ENCODE assay signal across 8 cellular contexts in genomic region chr6:90478789-90479602, GRCh38.
DNase-seq lines count a peak whose midpoint lies in the region; ATAC-seq, FAIRE-seq and TF ChIP-seq lines count a peak whose summit lies in the region.

No MANE protein-coding gene starts in this region.

- H3K27me3 ChIP-seq in SK-N-SH (ENCODE audit: insufficient read depth) (no peaks in the 10 kb centered on the region), uterus (no peaks in the 10 kb centered on the region)

- peak; percentile 100 for TF ChIP-seq RAD21 in SK-N-SH (IDR thresholded peaks at IDR 0.05; ENCODE audit: low read length)

- H4K20me1 ChIP-seq in SK-N-SH (ENCODE audit: insufficient read depth): no peaks in the 10 kb centered on the region

- H3K36me3 ChIP-seq in SK-N-SH (replicated peaks in 1 of 2; ENCODE audit: control insufficient read depth in 1 of 2, insufficient read depth in 2 of 2, low read length in 1 of 2) (no peaks in the 10 kb centered on the region), uterus (no peaks in the 10 kb centered on the region)

- peak; percentile 89 for TF ChIP-seq CTCF in SK-N-SH (IDR thresholded peaks at IDR 0.05)
- TF ChIP-seq CTCF in uterus (IDR thresholded peaks at IDR 0.05): peak; percentile 84 to 92 (median 90)

- no peaks in the 10 kb centered on the region for H3K9me3 ChIP-seq in SK-N-SH
- no peaks in the 10 kb centered on the region for H3K9me3 ChIP-seq in uterus

- H3K4me3 ChIP-seq in SK-N-SH (ENCODE audit: low read depth in 2 of 2, low read length in 1 of 2) (no peak overlapping the region), uterus (no peak overlapping the region)

- 52% methylated on average over 12 of the region's 15 CpGs for WGBS in SK-N-SH (ENCODE audit: low lambda C conversion rate)

- no peak for DNase-seq in GM12891 (ENCODE audit: insufficient read length, low spot score)
- peak; percentile 76 for DNase-seq in NCI-H1105 treated with DMSO at 0.1 percent for 48 hours (lab: John Stamatoyannopoulos, UW)
- peak; percentile 79 for DNase-seq in SK-N-SH
- DNase-seq in activated naive CD4-positive, alpha-beta T cell treated with anti-CD3 and anti-CD28 coated beads, Interleukin-2, amount 50 U/mL, for 16 hours: peak; percentile 83
- peak; percentile 77 for DNase-seq in glomerular endothelial cell (ENCODE audit: extremely low read depth, low read depth, low spot score)
- peak; percentile 94 for DNase-seq in pons (ENCODE audit: low spot score)
- peak; percentile 86 to 94 for DNase-seq in uterus

- TF ChIP-seq POLR2A in GM12891 (IDR thresholded peaks at IDR 0.05; ENCODE audit: low read depth, low read length) (no peak), uterus (IDR thresholded peaks at IDR 0.05) (no peak)

- TF ChIP-seq EP300 in SK-N-SH (IDR thresholded peaks at IDR 0.05; ENCODE audit: borderline replicate concordance in 1 of 2, low read depth in 1 of 2, low read length in 1 of 2): no peak

- CTCF ChIA-PET in SK-N-SH (lab: Yijun Ruan, JAX): interaction anchor here (0.6 to 9.1 kb wide), 78 partner anchors 9 to 1107 kb away, joined by 3 to 169 read pairs (median 4); partner anchors contain the start of gene BACH2

- ATAC-seq in HG02798 (IDR thresholded peaks at IDR 0.05; ENCODE audit: poor library complexity, unreplicated experiment): peak; percentile 91

- no peaks in the 10 kb centered on the region for H3K79me2 ChIP-seq in SK-N-SH (ENCODE audit: insufficient read depth)

- intact Hi-C loops in uterus (cut with DNase I; ENCODE audit: low total_unique reads): no loop called here

- POLR2A ChIA-PET in SK-N-SH (lab: Yijun Ruan, JAX): no interaction called here

- no peak overlapping the region for H3K27ac ChIP-seq in SK-N-SH (ENCODE audit: low read depth in 2 of 2, low read length in 1 of 2)
- H3K27ac ChIP-seq in uterus: peak overlapping the region; percentile 78

- 0 out of 2 replicates have a peak overlapping the region, but pooled peaks have one; percentile 31 for H2AFZ ChIP-seq in SK-N-SH (ENCODE audit: low read depth)

- H3K9ac ChIP-seq in SK-N-SH: no peak overlapping the region

- H3K4me1 ChIP-seq in SK-N-SH (ENCODE audit: control insufficient read depth in 1 of 2, insufficient read depth in 2 of 2, low read depth in 1 of 2, low read length in 1 of 2) (peaks cover 5 to 7% of the 10 kb centered on the region in 2 experiments; a peak in 3 of 4 replicates), uterus (no peaks in the 10 kb centered on the region)

- H3K9me2 ChIP-seq in SK-N-SH: no peaks in the 10 kb centered on the region

- H3F3A ChIP-seq in SK-N-SH (replicated peaks; ENCODE audit: insufficient read depth): no peaks in the 10 kb centered on the region

- FAIRE-seq in GM12891 (lab: Jason Lieb, UNC): peak; percentile 94

- no peak overlapping the region for H3K4me2 ChIP-seq in SK-N-SH

TF ChIP-seq in GM12891, 5 proteins besides CTCF, POLR2A, EP300 and RAD21:
- TF ChIP-seq POLR2AphosphoS5 (IDR thresholded peaks at IDR 0.05; ENCODE audit: low read depth, low read length): no peak
- TF ChIP-seq POU2F2 (IDR thresholded peaks at IDR 0.05; ENCODE audit: low read depth, low read length): no peak
- no peak for TF ChIP-seq PAX5 (IDR thresholded peaks at IDR 0.05; ENCODE audit: insufficient read depth, low read length, severe bottlenecking)
- TF ChIP-seq TAF1 (IDR thresholded peaks at IDR 0.05; ENCODE audit: low read depth, low read length): no peak
- no peak for TF ChIP-seq SPI1 (IDR thresholded peaks at IDR 0.05; ENCODE audit: low read depth, low read length)

TF ChIP-seq in SK-N-SH, 30 proteins besides CTCF, POLR2A, EP300 and RAD21:
- TF ChIP-seq PBX3 (IDR thresholded peaks at IDR 0.05) (peak; percentile 4; the same call in 1 of the 2 replicates), USF2 (IDR thresholded peaks at IDR 0.05; ENCODE audit: borderline replicate concordance, low read depth, low read length) (no peak), MXI1 (IDR thresholded peaks at IDR 0.05; ENCODE audit: low read depth, low read length) (no peak), FOSL2 (IDR thresholded peaks at IDR 0.05; ENCODE audit: borderline replicate concordance, low read depth) (peak; percentile 89), ELF1 (IDR thresholded peaks at IDR 0.05) (no peak), JUND (IDR thresholded peaks at IDR 0.05) (peak; percentile 75), GABPA (IDR thresholded peaks at IDR 0.05; ENCODE audit: low read depth) (no peak), RFX5 (IDR thresholded peaks at IDR 0.05; ENCODE audit: low read length) (0 out of 2 replicates have a peak, but pooled peaks have one; percentile 31), SMC3 (IDR thresholded peaks at IDR 0.05; ENCODE audit: low read depth, low read length) (peak; percentile 97), TCF12 (IDR thresholded peaks at IDR 0.05) (peak; percentile 36; the same call in 1 of the 2 replicates), FOXM1 (IDR thresholded peaks at IDR 0.05; ENCODE audit: low read depth) (no peak)

Comparison
In these comparisons a context has a peak if more than half of its experiments do, and no peak if none do; other contexts are left out.
1. H3K27ac ChIP-seq: peak in uterus (2 of 2); none in SK-N-SH (0 of 2).